1 cellular context compared by ENCODE assay signal in the genomic region with DNA sequence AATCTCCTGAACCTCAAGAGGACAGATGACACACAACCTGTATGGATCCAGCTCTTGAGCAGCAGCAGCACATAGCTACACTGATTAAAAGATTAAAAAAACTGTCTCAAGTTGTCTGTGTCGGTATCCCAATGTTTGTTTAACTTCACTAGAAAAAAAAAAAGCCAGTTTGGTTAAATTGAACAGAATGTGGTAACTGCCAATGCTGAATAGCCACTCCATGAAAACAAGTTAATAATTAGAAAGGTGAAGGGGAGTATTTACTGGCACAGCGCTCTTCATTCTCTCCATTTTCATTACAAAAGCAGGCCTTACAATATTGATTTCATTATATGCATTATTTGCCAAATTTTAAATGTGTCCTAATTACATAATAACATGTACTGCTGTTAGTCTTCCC.
TF ChIP-seq lines count a peak whose summit lies in the region.

No MANE protein-coding gene starts in this region.

TF ChIP-seq in HepG2, 621 proteins besides CTCF, POLR2A, EP300 and RAD21:
- TF ChIP-seq KLF6 (CRISPR knock-in tag; IDR thresholded peaks at IDR 0.05) (no peak), KLF15 (CRISPR knock-in tag; IDR thresholded peaks at IDR 0.05; ENCODE audit: borderline replicate concordance) (no peak), CHD2 (IDR thresholded peaks at IDR 0.05; ENCODE audit: low read depth, low read length) (no peak), GABPA (IDR thresholded peaks at IDR 0.05; ENCODE audit: low read depth, low read length) (no peak), GABPA (CRISPR knock-in tag; IDR thresholded peaks at IDR 0.05; ENCODE audit: low read depth) (no peak), HDAC2 (CRISPR knock-in tag; IDR thresholded peaks at IDR 0.05) (no peak), ONECUT2 (CRISPR knock-in tag; IDR thresholded peaks at IDR 0.05) (no peak), CENPT (CRISPR knock-in tag; IDR thresholded peaks at IDR 0.05; ENCODE audit: low read depth) (no peak), ZBTB8A (CRISPR knock-in tag; IDR thresholded peaks at IDR 0.05; ENCODE audit: borderline replicate concordance, low read depth) (no peak), ZNF598 (CRISPR knock-in tag; IDR thresholded peaks at IDR 0.05; ENCODE audit: borderline replicate concordance) (no peak), HNF4A (CRISPR knock-in tag; IDR thresholded peaks at IDR 0.05) (no peak), ZNF263 (CRISPR knock-in tag; IDR thresholded peaks at IDR 0.05) (no peak)
- TF ChIP-seq, protein P1, sequence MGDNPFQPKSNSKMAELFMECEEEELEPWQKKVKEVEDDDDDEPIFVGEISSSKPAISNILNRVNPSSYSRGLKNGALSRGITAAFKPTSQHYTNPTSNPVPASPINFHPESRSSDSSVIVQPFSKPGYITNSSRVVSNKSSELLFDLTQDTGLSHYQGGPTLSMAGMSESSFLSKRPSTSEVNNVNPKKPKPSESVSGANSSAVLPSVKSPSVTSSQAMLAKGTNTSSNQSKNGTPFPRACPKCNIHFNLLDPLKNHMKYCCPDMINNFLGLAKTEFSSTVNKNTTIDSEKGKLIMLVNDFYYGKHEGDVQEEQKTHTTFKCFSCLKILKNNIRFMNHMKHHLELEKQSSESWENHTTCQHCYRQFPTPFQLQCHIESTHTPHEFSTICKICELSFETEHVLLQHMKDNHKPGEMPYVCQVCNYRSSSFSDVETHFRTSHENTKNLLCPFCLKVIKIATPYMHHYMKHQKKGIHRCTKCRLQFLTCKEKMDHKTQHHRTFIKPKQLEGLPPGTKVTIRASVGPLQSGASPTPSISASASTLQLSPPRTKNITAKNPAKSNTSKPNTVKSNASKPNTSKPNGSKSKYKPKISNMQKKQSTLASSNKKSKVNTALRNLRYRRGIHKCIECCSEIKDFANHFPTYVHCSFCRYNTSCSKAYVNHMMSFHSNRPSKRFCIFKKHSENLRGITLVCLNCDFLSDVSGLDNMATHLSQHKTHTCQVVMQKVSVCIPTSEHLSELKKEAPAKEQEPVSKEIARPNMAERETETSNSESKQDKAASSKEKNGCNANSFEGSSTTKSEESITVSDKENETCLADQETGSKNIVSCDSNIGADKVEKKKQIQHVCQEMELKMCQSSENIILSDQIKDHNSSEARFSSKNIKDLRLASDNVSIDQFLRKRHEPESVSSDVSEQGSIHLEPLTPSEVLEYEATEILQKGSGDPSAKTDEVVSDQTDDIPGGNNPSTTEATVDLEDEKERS (CRISPR knock-in tag; IDR thresholded peaks at IDR 0.05), result no peak
- TF ChIP-seq, protein P2, sequence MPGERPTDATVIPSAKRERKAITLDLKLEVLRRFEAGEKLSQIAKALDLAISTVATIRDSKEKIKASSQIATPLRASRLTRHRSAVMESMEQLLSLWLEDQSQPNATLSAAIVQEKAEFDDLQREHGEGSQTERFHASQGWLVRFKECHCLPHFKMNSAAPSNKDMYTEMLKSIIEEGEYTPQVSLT (CRISPR knock-in tag; IDR thresholded peaks at IDR 0.05; ENCODE audit: borderline replicate concordance, low read depth), result no peak
